20 cellular contexts compared by ENCODE assay signal in genomic region chr2:240961878-240962277, GRCh38. TPM values are rescaled to one million over a fixed set of nuclear protein-coding genes. Genes with fewer than 3 reads are reported as not detected.
DNase-seq lines count a peak whose midpoint lies in the region; ATAC-seq, FAIRE-seq and TF ChIP-seq lines count a peak whose summit lies in the region.
"Had no signal": no experiment of that assay in that cellular context is flagged by ENCODE, and none has a peak within 500 bp of the region (broad histone marks: within the 10 kb centered on the region; RNA-seq: fewer than 3 reads in every experiment).

No MANE protein-coding gene starts in this region.

- peak; percentile 6 for DNase-seq in natural killer cell
- DNase-seq in natural killer cell treated with Interleukin-12 subunit alpha and Interleukin-12 subunit beta and Interleukin-15 and Interleukin-18, amount 100 ng/mL, for 72 hours (ENCODE audit: low spot score): no peak
- peak; percentile 50 for DNase-seq in posterior vena cava (ENCODE audit: low spot score)
- DNase-seq in effector CD8-positive, alpha-beta T cell (lab: John Stamatoyannopoulos, UW): no peak
- no peak for DNase-seq in NCI-H526 (lab: John Stamatoyannopoulos, UW)
- no peak for DNase-seq in immature natural killer cell
- DNase-seq: activated CD8-positive, alpha-beta T cell treated with anti-CD3 and anti-CD28 coated beads, Interleukin-2, amount 10 ng/mL, durations not matched to agents 7 days and 5 days; MM.1S; NCI-H1694; NCI-H446 treated with DMSO at 0.1 percent for 48 hours; stimulated activated naive CD4-positive, alpha-beta T cell; T-helper 17 cell had no signal

- no peak for TF ChIP-seq CTCF in natural killer cell (IDR thresholded peaks at IDR 0.05)

- H3K36me3 Mint-ChIP-seq in natural killer cell (no peaks in the 10 kb centered on the region), immature natural killer cell (no peaks in the 10 kb centered on the region)
- H3K36me3 Mint-ChIP-seq in natural killer cell treated with Interleukin-12 subunit alpha and Interleukin-12 subunit beta and Interleukin-15 and Interleukin-18, amount 100 ng/mL, for 72 hours: no peaks in the 10 kb centered on the region
- H3K36me3 Mint-ChIP-seq: CD8-positive, alpha-beta T cell; naive thymus-derived CD8-positive, alpha-beta T cell; WTC11 had no signal

- intact Hi-C loops in natural killer cell (cut with micrococcal nuclease): no loop called here
- intact Hi-C loops in posterior vena cava (cut with DNase I): no loop called here

- H3K4me1 Mint-ChIP-seq in natural killer cell: peaks cover 0 to 5% of the 10 kb centered on the region in 2 donors
- H3K4me1 Mint-ChIP-seq in natural killer cell treated with Interleukin-12 subunit alpha and Interleukin-12 subunit beta and Interleukin-15 and Interleukin-18, amount 100 ng/mL, for 72 hours (ENCODE audit: low read depth in 2 of 2): no peaks in the 10 kb centered on the region
- H3K4me1 Mint-ChIP-seq in immature natural killer cell: no peaks in the 10 kb centered on the region
- H3K4me1 Mint-ChIP-seq: naive thymus-derived CD8-positive, alpha-beta T cell had no signal

- H3K27ac Mint-ChIP-seq in natural killer cell: no peak overlapping the region
- no peak overlapping the region for H3K27ac Mint-ChIP-seq in natural killer cell treated with Interleukin-12 subunit alpha and Interleukin-12 subunit beta and Interleukin-15 and Interleukin-18, amount 100 ng/mL, for 72 hours
- no peak overlapping the region for H3K27ac Mint-ChIP-seq in immature natural killer cell
- H3K27ac Mint-ChIP-seq: activated CD8-positive, alpha-beta T cell treated with anti-CD3 and anti-CD28 coated beads, Interleukin-2, amount 10 ng/mL, durations not matched to agents 7 days and 5 days; CD8-positive, alpha-beta T cell; naive thymus-derived CD8-positive, alpha-beta T cell; T-helper 17 cell had no signal

- ATAC-seq in natural killer cell (no peak), GM21526 (IDR thresholded peaks at IDR 0.05; ENCODE audit: low FRiP score, unreplicated experiment) (no peak)
- no peak for ATAC-seq in natural killer cell treated with Interleukin-12 subunit alpha and Interleukin-12 subunit beta and Interleukin-15 and Interleukin-18, amount 100 ng/mL, for 72 hours
- ATAC-seq: activated CD8-positive, alpha-beta T cell treated with anti-CD3 and anti-CD28 coated beads, Interleukin-2, amount 10 ng/mL, durations not matched to agents 7 days and 5 days; CD8-positive, alpha-beta T cell; naive thymus-derived CD8-positive, alpha-beta T cell; T-helper 17 cell; WTC11 had no signal

- H3K4me3 Mint-ChIP-seq in natural killer cell (no peak overlapping the region), immature natural killer cell (no peak overlapping the region)
- H3K4me3 Mint-ChIP-seq in natural killer cell treated with Interleukin-12 subunit alpha and Interleukin-12 subunit beta and Interleukin-15 and Interleukin-18, amount 100 ng/mL, for 72 hours: no peak overlapping the region
- H3K4me3 Mint-ChIP-seq: activated CD8-positive, alpha-beta T cell treated with anti-CD3 and anti-CD28 coated beads, Interleukin-2, amount 10 ng/mL, durations not matched to agents 7 days and 5 days; CD8-positive, alpha-beta T cell; naive thymus-derived CD8-positive, alpha-beta T cell; T-helper 17 cell; WTC11 had no signal

- FAIRE-seq in endometrium (lab: Jason Lieb, UNC): peak; percentile 73

- no peaks in the 10 kb centered on the region for H3K9me3 Mint-ChIP-seq in natural killer cell
- H3K9me3 Mint-ChIP-seq in natural killer cell treated with Interleukin-12 subunit alpha and Interleukin-12 subunit beta and Interleukin-15 and Interleukin-18, amount 100 ng/mL, for 72 hours: no peaks in the 10 kb centered on the region
- no peaks in the 10 kb centered on the region for H3K9me3 Mint-ChIP-seq in immature natural killer cell
- H3K9me3 Mint-ChIP-seq: CD8-positive, alpha-beta T cell; WTC11 had no signal

- H3K27me3 Mint-ChIP-seq in natural killer cell (ENCODE audit: low read depth in 2 of 2): peaks cover 0 to 3% of the 10 kb centered on the region in 2 donors
- H3K27me3 Mint-ChIP-seq in natural killer cell treated with Interleukin-12 subunit alpha and Interleukin-12 subunit beta and Interleukin-15 and Interleukin-18, amount 100 ng/mL, for 72 hours: peaks cover 0 to 2% of the 10 kb centered on the region in 2 donors
- no peaks in the 10 kb centered on the region for H3K27me3 Mint-ChIP-seq in immature natural killer cell (ENCODE audit: low read depth in 3 of 3)

RNA-seq across cellular contexts. Expression of gene SNED1, which starts 36.5 kb away (rescaled TPM):
- 1 to 10 TPM in 2 of 3 donors, under 1 TPM in 1; 0.97 to 4.9 (median 2.5) TPM for total RNA-seq in natural killer cell
- total RNA-seq in natural killer cell treated with Interleukin-12 subunit alpha and Interleukin-12 subunit beta and Interleukin-15 and Interleukin-18, amount 100 ng/mL, for 72 hours: under 1 TPM in 1 of 2 donors, not detected in 1; 0.14 TPM
- total RNA-seq in posterior vena cava: 10 to 100 TPM; 39.7 to 62.7 TPM
- under 1 TPM in 2 of 3 donors, not detected in 1; 0.24 to 0.56 TPM for polyA plus RNA-seq in immature natural killer cell

RNA-seq across cellular contexts. Expression of gene CROCC2, which starts 55.7 kb away (rescaled TPM):
- total RNA-seq in natural killer cell: under 1 TPM in 1 of 3 donors, not detected in 2; 0.14 TPM
- not detected for total RNA-seq in natural killer cell treated with Interleukin-12 subunit alpha and Interleukin-12 subunit beta and Interleukin-15 and Interleukin-18, amount 100 ng/mL, for 72 hours
- under 1 TPM in 1 of 2 donors, not detected in 1; 0.09 TPM for total RNA-seq in posterior vena cava
- polyA plus RNA-seq in immature natural killer cell: not detected
- total RNA-seq: activated CD8-positive, alpha-beta T cell treated with anti-CD3 and anti-CD28 coated beads, Interleukin-2, amount 10 ng/mL, durations not matched to agents 7 days and 5 days; cardiac muscle cell; CD8-positive, alpha-beta T cell; heart left ventricle; naive thymus-derived CD8-positive, alpha-beta T cell; T-helper 17 cell; urinary bladder; WTC11 had no signal
- polyA plus RNA-seq: cardiac muscle cell; heart left ventricle; naive thymus-derived CD8-positive, alpha-beta T cell had no signal

Comparison
In these comparisons a context has a peak if more than half of its experiments do, and no peak if none do; other contexts are left out.
1. DNase-seq: peak in natural killer cell (single experiment) and posterior vena cava (single experiment); none in natural killer cell treated with Interleukin-12 subunit alpha and Interleukin-12 subunit beta and Interleukin-15 and Interleukin-18, amount 100 ng/mL, for 72 hours (single experiment), effector CD8-positive, alpha-beta T cell (single experiment), NCI-H526 (0 of 2) and immature natural killer cell (0 of 3).
2. RNA of gene SNED1, which starts 36.5 kb away (total RNA-seq): 39.7 to 62.7 TPM in posterior vena cava; 0.97 to 4.9 TPM in natural killer cell and 0.14 TPM in natural killer cell treated with Interleukin-12 subunit alpha and Interleukin-12 subunit beta and Interleukin-15 and Interleukin-18, amount 100 ng/mL, for 72 hours; every median in the first group is over 4 times any median in the second.